In the genomic region with DNA sequence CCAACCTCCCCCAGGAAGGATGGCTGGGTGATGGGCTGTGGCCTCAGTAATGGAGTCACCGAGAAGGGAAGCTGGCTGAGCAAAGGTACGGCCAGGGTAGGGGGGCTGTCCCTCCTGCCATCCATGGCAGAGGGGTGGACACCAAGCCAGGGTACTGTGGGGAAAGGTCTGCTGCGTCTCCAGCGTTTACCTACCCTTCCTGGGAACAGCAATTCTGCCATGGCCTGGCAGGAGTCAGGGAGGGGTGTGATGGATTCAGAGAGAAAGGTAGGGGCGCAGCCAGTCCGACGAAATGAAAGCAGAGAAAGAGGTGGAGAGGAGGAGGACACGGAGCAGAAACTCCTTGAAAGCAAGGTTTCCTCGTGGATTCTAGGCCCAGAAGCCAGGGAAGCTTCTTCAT, we compare ENCODE assay signal across 25 cellular contexts.
A peak's percentile ranks its signal among the peaks of the same experiment; 100 is the strongest.
DNase-seq lines count a peak whose midpoint lies in the region; ATAC-seq, FAIRE-seq and TF ChIP-seq lines count a peak whose summit lies in the region.
"Had no signal": no experiment of that assay in that cellular context is flagged by ENCODE, and none has a peak within 500 bp of the region (broad histone marks: within the 10 kb centered on the region; RNA-seq: fewer than 3 reads in every experiment).

No MANE protein-coding gene starts in this region.

- no peaks in the 10 kb centered on the region for H3K9me3 ChIP-seq in kidney (ENCODE audit: control insufficient read depth in 1 of 2, low read length in 2 of 2)
- no peaks in the 10 kb centered on the region for H3K9me3 ChIP-seq in skeletal muscle tissue (ENCODE audit: control insufficient read depth in 3 of 3, low read length in 3 of 3)
- H3K9me3 ChIP-seq: colonic mucosa, Peyer's patch had no signal

- TF ChIP-seq CTCF in natural killer cell (IDR thresholded peaks at IDR 0.05) (no peak), kidney (IDR thresholded peaks at IDR 0.05; ENCODE audit: borderline replicate concordance, extremely low read depth, insufficient read depth) (no peak)

- H3K4me1 ChIP-seq in kidney (ENCODE audit: control insufficient read depth in 1 of 2, insufficient read depth in 1 of 2, low read depth in 1 of 2, low read length in 2 of 2) (peaks cover 18 to 21% of the 10 kb centered on the region in 2 donors), skeletal muscle tissue (ENCODE audit: control insufficient read depth in 3 of 3, insufficient read depth in 3 of 3, low read length in 3 of 3) (peaks cover 9 to 19% (median 13%) of the 10 kb centered on the region in 3 donors)
- H3K4me1 ChIP-seq: colonic mucosa had no signal

- CTCF ChIA-PET in activated naive CD4-positive, alpha-beta T cell treated with anti-CD3 and anti-CD28 coated beads for 36 hours (lab: Charles Lee) = no interaction called here

- intact Hi-C loops in natural killer cell (cut with micrococcal nuclease) = no loop called here
- intact Hi-C loops in kidney (cut with DNase I) = no loop called here
- intact Hi-C loops in activated naive CD4-positive, alpha-beta T cell treated with anti-CD3 and anti-CD28 coated beads for 36 hours (cut with micrococcal nuclease) = no loop called here

- ATAC-seq in natural killer cell treated with Interleukin-12 subunit alpha and Interleukin-12 subunit beta and Interleukin-15 and Interleukin-18, amount 100 ng/mL, for 72 hours = no peak
- no peak for ATAC-seq in natural killer cell
- ATAC-seq: activated T-cell treated with anti-CD3 and anti-CD28 coated beads, Interleukin-2, amount 50 U/mL, for 72 hours had no signal

- H3K9ac ChIP-seq in kidney (ENCODE audit: low read length in 2 of 2) (no peak overlapping the region), skeletal muscle tissue (ENCODE audit: low read depth in 1 of 3, low read length in 3 of 3) (no peak overlapping the region)

- H3K36me3 Mint-ChIP-seq in natural killer cell treated with Interleukin-12 subunit alpha and Interleukin-12 subunit beta and Interleukin-15 and Interleukin-18, amount 100 ng/mL, for 72 hours = no peaks in the 10 kb centered on the region
- no peaks in the 10 kb centered on the region for H3K36me3 Mint-ChIP-seq in natural killer cell
- no peaks in the 10 kb centered on the region for H3K36me3 Mint-ChIP-seq in activated naive CD4-positive, alpha-beta T cell treated with anti-CD3 and anti-CD28 coated beads for 36 hours (ENCODE audit: low read depth)
- H3K36me3 Mint-ChIP-seq: activated naive CD4-positive, alpha-beta T cell treated with anti-CD3 and anti-CD28 coated beads, Interleukin-2, amount 50 U/mL, for 24 hours; CD4-positive, CD25-positive, alpha-beta regulatory T cell; immature natural killer cell had no signal

- H3K4me3 Mint-ChIP-seq in natural killer cell treated with Interleukin-12 subunit alpha and Interleukin-12 subunit beta and Interleukin-15 and Interleukin-18, amount 100 ng/mL, for 72 hours = no peak overlapping the region
- H3K4me3 Mint-ChIP-seq in natural killer cell = no peak overlapping the region
- no peak overlapping the region for H3K4me3 Mint-ChIP-seq in activated naive CD4-positive, alpha-beta T cell treated with anti-CD3 and anti-CD28 coated beads for 36 hours
- H3K4me3 Mint-ChIP-seq: activated naive CD4-positive, alpha-beta T cell treated with anti-CD3 and anti-CD28 coated beads, Interleukin-2, amount 50 U/mL, for 24 hours; activated T-cell treated with anti-CD3 and anti-CD28 coated beads, Interleukin-2, amount 50 U/mL, for 72 hours; CD4-positive, CD25-positive, alpha-beta regulatory T cell; immature natural killer cell; stimulated activated naive CD8-positive, alpha-beta T cell treated with anti-CD3 and anti-CD28 coated beads, Interleukin-15, Interleukin-2, amounts not matched to agents 100 ng/mL and 50 ng/mL, for 24 hours had no signal

- H3K36me3 ChIP-seq in kidney (ENCODE audit: control insufficient read depth in 1 of 2, insufficient read depth in 2 of 2, low read length in 2 of 2) (no peaks in the 10 kb centered on the region), skeletal muscle tissue (ENCODE audit: control insufficient read depth in 3 of 3, insufficient read depth in 3 of 3, low read length in 3 of 3) (no peaks in the 10 kb centered on the region)
- H3K36me3 ChIP-seq: colonic mucosa, Peyer's patch had no signal

- H3K27me3 ChIP-seq in skeletal muscle tissue (ENCODE audit: control insufficient read depth in 3 of 3, insufficient read depth in 3 of 3, low read length in 3 of 3) = no peaks in the 10 kb centered on the region
- H3K27me3 ChIP-seq: colonic mucosa, Peyer's patch had no signal

- H3K27ac ChIP-seq in kidney (ENCODE audit: low read depth in 2 of 2, low read length in 2 of 2) (peak overlapping the region in 1 of 2 donors; percentile 14), skeletal muscle tissue (ENCODE audit: low read depth, low read length) (peak overlapping the region; percentile 40)
- H3K27ac ChIP-seq: colonic mucosa, Peyer's patch had no signal

- no peak overlapping the region for H3K4me3 ChIP-seq in kidney (ENCODE audit: low read length in 2 of 2)
- H3K4me3 ChIP-seq in skeletal muscle tissue (ENCODE audit: low read length in 3 of 3) = no peak overlapping the region
- H3K4me3 ChIP-seq: colonic mucosa, Peyer's patch had no signal

- no peak for FAIRE-seq in kidney (lab: Jason Lieb, UNC)
- FAIRE-seq: endometrium, G401.6 had no signal

- H3K27me3 Mint-ChIP-seq in natural killer cell treated with Interleukin-12 subunit alpha and Interleukin-12 subunit beta and Interleukin-15 and Interleukin-18, amount 100 ng/mL, for 72 hours = no peaks in the 10 kb centered on the region
- H3K27me3 Mint-ChIP-seq in natural killer cell (ENCODE audit: low read depth in 2 of 2) = peaks cover 0 to 2% of the 10 kb centered on the region in 2 donors
- no peaks in the 10 kb centered on the region for H3K27me3 Mint-ChIP-seq in activated naive CD4-positive, alpha-beta T cell treated with anti-CD3 and anti-CD28 coated beads for 36 hours (ENCODE audit: low read depth)
- H3K27me3 Mint-ChIP-seq: activated naive CD4-positive, alpha-beta T cell treated with anti-CD3 and anti-CD28 coated beads, Interleukin-2, amount 50 U/mL, for 24 hours; stimulated activated naive CD8-positive, alpha-beta T cell treated with anti-CD3 and anti-CD28 coated beads, Interleukin-15, Interleukin-2, amounts not matched to agents 100 ng/mL and 50 ng/mL, for 24 hours had no signal

- no peak overlapping the region for H3K27ac Mint-ChIP-seq in natural killer cell treated with Interleukin-12 subunit alpha and Interleukin-12 subunit beta and Interleukin-15 and Interleukin-18, amount 100 ng/mL, for 72 hours
- H3K27ac Mint-ChIP-seq in natural killer cell = no peak overlapping the region
- no peak overlapping the region for H3K27ac Mint-ChIP-seq in activated naive CD4-positive, alpha-beta T cell treated with anti-CD3 and anti-CD28 coated beads for 36 hours
- H3K27ac Mint-ChIP-seq: activated naive CD4-positive, alpha-beta T cell treated with anti-CD3 and anti-CD28 coated beads, Interleukin-2, amount 50 U/mL, for 24 hours; activated T-cell treated with anti-CD3 and anti-CD28 coated beads, Interleukin-2, amount 50 U/mL, for 72 hours; CD4-positive, CD25-positive, alpha-beta regulatory T cell; immature natural killer cell; stimulated activated naive CD8-positive, alpha-beta T cell treated with anti-CD3 and anti-CD28 coated beads, Interleukin-15, Interleukin-2, amounts not matched to agents 100 ng/mL and 50 ng/mL, for 24 hours had no signal

- peak; percentile 39 for DNase-seq in natural killer cell treated with Interleukin-12 subunit alpha and Interleukin-12 subunit beta and Interleukin-15 and Interleukin-18, amount 100 ng/mL, for 72 hours (ENCODE audit: low spot score)
- DNase-seq in natural killer cell (no peak), kidney (peak; percentile 41), DMS53 (lab: John Stamatoyannopoulos, UW) (no peak), SKM-1 treated with dmso at 0.1 percent for 144 hours (lab: John Stamatoyannopoulos, UW; ENCODE audit: unreplicated experiment) (no peak), RKO (ENCODE audit: low spot score) (no peak)
- DNase-seq in activated naive CD4-positive, alpha-beta T cell treated with anti-CD3 and anti-CD28 coated beads for 36 hours = no peak
- DNase-seq: activated CD4-positive, CD25-positive, alpha-beta regulatory T cell treated with anti-CD3 and anti-CD28 coated beads, Interleukin-2, amount 50 U/mL, for 72 hours; activated CD8-positive, alpha-beta memory T cell treated with anti-CD3 and anti-CD28 coated beads for 24 hours; activated T-cell treated with anti-CD3 and anti-CD28 coated beads, Interleukin-2, amount 50 U/mL, for 72 hours; CD4-positive, CD25-positive, alpha-beta regulatory T cell; colonic mucosa; DMS 273 treated with DMSO at 0.1 percent for 48 hours; immature natural killer cell; NCI-H1092 treated with DMSO at 0.1 percent for 48 hours; NCI-H2029; NCI-H446 treated with DMSO at 0.1 percent for 48 hours; stimulated activated CD4-positive, alpha-beta T cell treated with anti-CD3 and anti-CD28 coated beads, Interleukin-2, amount 100 ng/mL, for 48 hours; T1000 had no signal

- H3K4me1 Mint-ChIP-seq in natural killer cell treated with Interleukin-12 subunit alpha and Interleukin-12 subunit beta and Interleukin-15 and Interleukin-18, amount 100 ng/mL, for 72 hours (ENCODE audit: low read depth in 2 of 2) = peaks cover 10% of the 10 kb centered on the region in 2 donors
- peaks cover 11 to 17% of the 10 kb centered on the region in 2 donors for H3K4me1 Mint-ChIP-seq in natural killer cell
- peaks cover 16% of the 10 kb centered on the region for H3K4me1 Mint-ChIP-seq in activated naive CD4-positive, alpha-beta T cell treated with anti-CD3 and anti-CD28 coated beads for 36 hours (ENCODE audit: low read depth)

- no peaks in the 10 kb centered on the region for H3K9me3 Mint-ChIP-seq in natural killer cell treated with Interleukin-12 subunit alpha and Interleukin-12 subunit beta and Interleukin-15 and Interleukin-18, amount 100 ng/mL, for 72 hours
- no peaks in the 10 kb centered on the region for H3K9me3 Mint-ChIP-seq in natural killer cell
- H3K9me3 Mint-ChIP-seq in activated naive CD4-positive, alpha-beta T cell treated with anti-CD3 and anti-CD28 coated beads for 36 hours = no peaks in the 10 kb centered on the region
- H3K9me3 Mint-ChIP-seq: activated naive CD4-positive, alpha-beta T cell treated with anti-CD3 and anti-CD28 coated beads, Interleukin-2, amount 50 U/mL, for 24 hours; activated T-cell treated with anti-CD3 and anti-CD28 coated beads, Interleukin-2, amount 50 U/mL, for 72 hours; CD4-positive, CD25-positive, alpha-beta regulatory T cell; immature natural killer cell; stimulated activated naive CD8-positive, alpha-beta T cell treated with anti-CD3 and anti-CD28 coated beads, Interleukin-15, Interleukin-2, amounts not matched to agents 100 ng/mL and 50 ng/mL, for 24 hours had no signal

Comparison
In these comparisons a context has a peak if more than half of its experiments do, and no peak if none do; other contexts are left out.
1. DNase-seq: peak in natural killer cell treated with Interleukin-12 subunit alpha and Interleukin-12 subunit beta and Interleukin-15 and Interleukin-18, amount 100 ng/mL, for 72 hours (single experiment) and kidney (single experiment); none in natural killer cell (single experiment), DMS53 (single experiment), SKM-1 treated with dmso at 0.1 percent for 144 hours (single experiment), RKO (single experiment) and activated naive CD4-positive, alpha-beta T cell treated with anti-CD3 and anti-CD28 coated beads for 36 hours (single experiment).